In genomic region chr5:141825241-141825671, GRCh38 we compare ENCODE assay signal across 1 cellular context.
TF ChIP-seq lines count a peak whose summit lies in the region.

No MANE protein-coding gene starts in this region.

TF ChIP-seq in SK-N-SH treated with all-trans-retinoic acid at 6 μM for 48 hours, 23 proteins besides CTCF, POLR2A, EP300 and RAD21 (continued from another document):
- no peak for TF ChIP-seq POU6F1 (CRISPR knock-in tag; IDR thresholded peaks at IDR 0.05; ENCODE audit: borderline replicate concordance, low read depth)
- no peak for TF ChIP-seq TSHZ2 (CRISPR knock-in tag; IDR thresholded peaks at IDR 0.05)
- no peak for TF ChIP-seq ZFP30 (CRISPR knock-in tag; IDR thresholded peaks at IDR 0.05)
- TF ChIP-seq ESRRG (CRISPR knock-in tag; IDR thresholded peaks at IDR 0.05): no peak
- TF ChIP-seq ARNTL (CRISPR knock-in tag; IDR thresholded peaks at IDR 0.05; ENCODE audit: borderline replicate concordance, low read depth): no peak
- TF ChIP-seq, protein P1, sequence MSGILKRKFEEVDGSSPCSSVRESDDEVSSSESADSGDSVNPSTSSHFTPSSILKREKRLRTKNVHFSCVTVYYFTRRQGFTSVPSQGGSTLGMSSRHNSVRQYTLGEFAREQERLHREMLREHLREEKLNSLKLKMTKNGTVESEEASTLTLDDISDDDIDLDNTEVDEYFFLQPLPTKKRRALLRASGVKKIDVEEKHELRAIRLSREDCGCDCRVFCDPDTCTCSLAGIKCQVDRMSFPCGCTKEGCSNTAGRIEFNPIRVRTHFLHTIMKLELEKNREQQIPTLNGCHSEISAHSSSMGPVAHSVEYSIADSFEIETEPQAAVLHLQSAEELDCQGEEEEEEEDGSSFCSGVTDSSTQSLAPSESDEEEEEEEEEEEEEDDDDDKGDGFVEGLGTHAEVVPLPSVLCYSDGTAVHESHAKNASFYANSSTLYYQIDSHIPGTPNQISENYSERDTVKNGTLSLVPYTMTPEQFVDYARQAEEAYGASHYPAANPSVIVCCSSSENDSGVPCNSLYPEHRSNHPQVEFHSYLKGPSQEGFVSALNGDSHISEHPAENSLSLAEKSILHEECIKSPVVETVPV (CRISPR knock-in tag; IDR thresholded peaks at IDR 0.05): no peak
- no peak for TF ChIP-seq TOX (CRISPR knock-in tag; IDR thresholded peaks at IDR 0.05; ENCODE audit: borderline replicate concordance)
